Comparison of ENCODE assay signal across 12 cellular contexts in the genomic region with DNA sequence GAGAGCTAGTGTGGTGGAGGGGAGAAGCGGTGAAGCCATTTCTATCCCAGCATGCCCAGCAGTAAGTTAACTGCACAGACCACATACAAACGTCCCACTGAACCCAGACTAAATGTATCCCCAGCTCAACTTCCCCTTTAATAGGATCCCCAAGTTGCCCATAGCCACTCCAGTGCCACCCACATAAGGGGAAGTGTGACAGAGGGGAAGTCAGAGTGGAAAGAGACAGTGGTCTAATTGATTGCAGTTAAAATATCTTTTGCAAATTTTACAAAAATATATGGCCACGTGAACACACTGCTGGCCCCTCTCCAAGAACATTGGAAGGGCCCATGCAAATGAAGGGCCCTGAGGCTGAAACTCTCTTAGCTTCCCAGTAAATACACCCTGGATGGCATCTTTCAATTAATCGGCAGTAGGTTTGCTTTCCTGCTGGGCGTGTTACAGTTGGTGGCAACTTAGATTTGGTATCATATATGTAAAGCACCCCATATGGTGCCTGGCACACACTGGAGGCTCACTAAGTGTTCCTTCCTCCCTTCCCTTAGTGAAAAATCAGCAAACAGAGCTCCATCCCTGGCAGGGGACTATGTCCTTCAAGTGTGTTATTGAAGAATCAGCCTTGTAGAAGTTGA.
A peak's percentile ranks its signal among the peaks of the same experiment; 100 is the strongest.
DNase-seq lines count a peak whose midpoint lies in the region; ATAC-seq and TF ChIP-seq lines count a peak whose summit lies in the region.
"Had no signal": no experiment of that assay in that cellular context is flagged by ENCODE, and none has a peak within 500 bp of the region (broad histone marks: within the 10 kb centered on the region; RNA-seq: fewer than 3 reads in every experiment).

No MANE protein-coding gene starts in this region.

- no peak overlapping the region for H3K4me3 Mint-ChIP-seq in CD8-positive, alpha-beta T cell
- H3K4me3 Mint-ChIP-seq: activated CD8-positive, alpha-beta T cell treated with anti-CD3 and anti-CD28 coated beads for 36 hours; activated naive CD4-positive, alpha-beta T cell treated with anti-CD3 and anti-CD28 coated beads, Interleukin-2, amount 10 ng/mL, durations not matched to agents 7 days and 5 days; T-helper 1 cell treated with Interleukin-12 subunit alpha and Interleukin-12 subunit beta and Interleukin-4 antibody, amounts not matched to agents 30 μg/mL and 1 μg/mL, for 36 hours had no signal

- no peaks in the 10 kb centered on the region for H3K36me3 ChIP-seq in CD8-positive, alpha-beta T cell (ENCODE audit: insufficient read depth, low read length)
- H3K36me3 ChIP-seq: esophagus squamous epithelium had no signal

- peaks cover 23% of the 10 kb centered on the region for H3K4me1 Mint-ChIP-seq in CD8-positive, alpha-beta T cell (ENCODE audit: low read depth)

- POLR2A ChIA-PET in CD8-positive, alpha-beta T cell (lab: Charles Lee): no interaction called here

- CTCF ChIA-PET in CD8-positive, alpha-beta T cell (lab: Charles Lee): interaction anchor here (1.1 kb wide), 1 partner anchor 180 kb away, joined by 3 read pairs; no protein-coding TSS in a partner anchor

- H3K4me3 ChIP-seq in NB4 (ENCODE audit: low read depth, low read length): no peak overlapping the region
- no peak overlapping the region for H3K4me3 ChIP-seq in CD8-positive, alpha-beta T cell (ENCODE audit: low read depth, low read length)
- H3K4me3 ChIP-seq: esophagus squamous epithelium had no signal

- H3K27ac ChIP-seq in caudate nucleus (ENCODE audit: low read depth, low read length): no peak overlapping the region
- H3K27ac ChIP-seq in CD8-positive, alpha-beta T cell (ENCODE audit: low read depth, low read length): no peak overlapping the region
- H3K27ac ChIP-seq: esophagus squamous epithelium had no signal

- peaks cover 3% of the 10 kb centered on the region for H3K9me3 Mint-ChIP-seq in CD8-positive, alpha-beta T cell

- H3K27ac Mint-ChIP-seq in CD8-positive, alpha-beta T cell: no peak overlapping the region
- H3K27ac Mint-ChIP-seq: activated CD8-positive, alpha-beta T cell treated with anti-CD3 and anti-CD28 coated beads for 36 hours; activated naive CD4-positive, alpha-beta T cell treated with anti-CD3 and anti-CD28 coated beads, Interleukin-2, amount 10 ng/mL, durations not matched to agents 7 days and 5 days; T-helper 1 cell treated with Interleukin-12 subunit alpha and Interleukin-12 subunit beta and Interleukin-4 antibody, amounts not matched to agents 30 μg/mL and 1 μg/mL, for 36 hours had no signal

- H3K9me3 ChIP-seq in CD8-positive, alpha-beta T cell (ENCODE audit: low read length): no peaks in the 10 kb centered on the region

- DNase-seq in DMS 273 treated with DMSO at 0.1 percent for 48 hours (lab: John Stamatoyannopoulos, UW) (peak; percentile 33), NB4 (ENCODE audit: low read depth) (peak; percentile 97), UCSD-AML1 (lab: John Stamatoyannopoulos, UW; ENCODE audit: unreplicated experiment) (peak; percentile 62), midbrain (lab: John Stamatoyannopoulos, UW) (peak; percentile 9), caudate nucleus (lab: John Stamatoyannopoulos, UW) (no peak), NCI-H1417 (lab: John Stamatoyannopoulos, UW) (no peak)
- DNase-seq in CD8-positive, alpha-beta T cell: no peak
- DNase-seq: activated CD8-positive, alpha-beta T cell treated with anti-CD3 and anti-CD28 coated beads for 36 hours; activated naive CD4-positive, alpha-beta T cell treated with anti-CD3 and anti-CD28 coated beads, Interleukin-2, amount 10 ng/mL, durations not matched to agents 7 days and 5 days; esophagus squamous epithelium had no signal

- peaks cover 6% of the 10 kb centered on the region for H3K27me3 Mint-ChIP-seq in CD8-positive, alpha-beta T cell (ENCODE audit: low read depth)
- H3K27me3 Mint-ChIP-seq: activated CD8-positive, alpha-beta T cell treated with anti-CD3 and anti-CD28 coated beads for 36 hours had no signal

- H3K27me3 ChIP-seq in CD8-positive, alpha-beta T cell (ENCODE audit: insufficient read depth, low read length): no peaks in the 10 kb centered on the region
- H3K27me3 ChIP-seq: esophagus squamous epithelium had no signal

- no peaks in the 10 kb centered on the region for H3K36me3 Mint-ChIP-seq in CD8-positive, alpha-beta T cell
- H3K36me3 Mint-ChIP-seq: activated naive CD4-positive, alpha-beta T cell treated with anti-CD3 and anti-CD28 coated beads, Interleukin-2, amount 10 ng/mL, durations not matched to agents 7 days and 5 days had no signal

- no peak for TF ChIP-seq POLR2A in NB4 (IDR thresholded peaks at IDR 0.05; ENCODE audit: extremely low read depth, insufficient read length)

- H3K4me1 ChIP-seq in CD8-positive, alpha-beta T cell (ENCODE audit: insufficient read depth, low read length): peaks cover 10% of the 10 kb centered on the region

- TF ChIP-seq CTCF in NB4 (IDR thresholded peaks at IDR 0.05; ENCODE audit: low read depth, low read length): no peak
- no peak for TF ChIP-seq CTCF in CD8-positive, alpha-beta T cell (IDR thresholded peaks at IDR 0.05)

- ATAC-seq in CD8-positive, alpha-beta T cell: no peak
- no peak for ATAC-seq in HG03196 (IDR thresholded peaks at IDR 0.05; ENCODE audit: unreplicated experiment)
- ATAC-seq: activated CD8-positive, alpha-beta T cell treated with anti-CD3 and anti-CD28 coated beads for 36 hours had no signal

- intact Hi-C loops in CD8-positive, alpha-beta T cell (cut with DNase I, micrococcal nuclease): loop anchor here in 1 of 2 experiments (5.0 kb wide), 1 partner anchor 44 kb away; no protein-coding TSS in a partner anchor

Comparison
In these comparisons a context has a peak if more than half of its experiments do, and no peak if none do; other contexts are left out.
1. DNase-seq: peak in DMS 273 treated with DMSO at 0.1 percent for 48 hours (single experiment), NB4 (single experiment), UCSD-AML1 (single experiment) and midbrain (single experiment); none in caudate nucleus (0 of 61), NCI-H1417 (0 of 3) and CD8-positive, alpha-beta T cell (0 of 7).